Comparison of ENCODE assay signal across 1 cellular context in the genomic region with DNA sequence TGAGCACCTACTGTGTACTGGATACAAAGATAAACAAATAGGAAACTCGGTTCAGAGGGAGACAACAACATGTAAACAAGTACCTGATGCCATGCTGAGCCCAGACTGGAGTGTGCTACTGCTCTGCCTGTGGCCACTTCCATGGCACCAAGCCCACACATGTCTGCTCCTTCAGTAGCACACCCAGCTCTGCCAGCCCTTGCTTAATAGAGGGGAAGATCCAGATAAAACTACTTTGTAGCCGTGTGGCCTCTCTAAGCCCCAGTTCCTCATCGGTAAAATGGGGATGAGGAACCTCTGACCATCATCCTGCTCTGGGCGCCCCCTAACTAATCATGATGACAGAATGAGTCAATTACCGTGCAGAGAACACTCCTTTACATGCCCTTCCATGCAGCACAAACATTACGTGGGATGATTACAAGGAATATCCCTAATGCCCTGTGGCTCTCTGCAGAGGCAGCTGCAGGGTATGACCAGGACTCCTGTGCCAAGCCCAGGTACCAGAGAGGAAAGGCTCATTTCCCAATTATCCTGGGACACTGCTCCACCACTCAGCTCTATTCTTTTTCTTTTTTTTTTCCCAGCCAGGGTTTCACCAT.
TF ChIP-seq lines count a peak whose summit lies in the region.

No MANE protein-coding gene starts in this region.

TF ChIP-seq in WTC11, 78 proteins besides CTCF, POLR2A, EP300 and RAD21 (continued from another document):
- TF ChIP-seq, protein P1, sequence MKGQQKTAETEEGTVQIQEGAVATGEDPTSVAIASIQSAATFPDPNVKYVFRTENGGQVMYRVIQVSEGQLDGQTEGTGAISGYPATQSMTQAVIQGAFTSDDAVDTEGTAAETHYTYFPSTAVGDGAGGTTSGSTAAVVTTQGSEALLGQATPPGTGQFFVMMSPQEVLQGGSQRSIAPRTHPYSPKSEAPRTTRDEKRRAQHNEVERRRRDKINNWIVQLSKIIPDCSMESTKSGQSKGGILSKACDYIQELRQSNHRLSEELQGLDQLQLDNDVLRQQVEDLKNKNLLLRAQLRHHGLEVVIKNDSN (CRISPR knock-in tag; IDR thresholded peaks at IDR 0.05), result no peak
- TF ChIP-seq, protein P2, sequence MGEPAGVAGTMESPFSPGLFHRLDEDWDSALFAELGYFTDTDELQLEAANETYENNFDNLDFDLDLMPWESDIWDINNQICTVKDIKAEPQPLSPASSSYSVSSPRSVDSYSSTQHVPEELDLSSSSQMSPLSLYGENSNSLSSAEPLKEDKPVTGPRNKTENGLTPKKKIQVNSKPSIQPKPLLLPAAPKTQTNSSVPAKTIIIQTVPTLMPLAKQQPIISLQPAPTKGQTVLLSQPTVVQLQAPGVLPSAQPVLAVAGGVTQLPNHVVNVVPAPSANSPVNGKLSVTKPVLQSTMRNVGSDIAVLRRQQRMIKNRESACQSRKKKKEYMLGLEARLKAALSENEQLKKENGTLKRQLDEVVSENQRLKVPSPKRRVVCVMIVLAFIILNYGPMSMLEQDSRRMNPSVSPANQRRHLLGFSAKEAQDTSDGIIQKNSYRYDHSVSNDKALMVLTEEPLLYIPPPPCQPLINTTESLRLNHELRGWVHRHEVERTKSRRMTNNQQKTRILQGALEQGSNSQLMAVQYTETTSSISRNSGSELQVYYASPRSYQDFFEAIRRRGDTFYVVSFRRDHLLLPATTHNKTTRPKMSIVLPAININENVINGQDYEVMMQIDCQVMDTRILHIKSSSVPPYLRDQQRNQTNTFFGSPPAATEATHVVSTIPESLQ (CRISPR knock-in tag; IDR thresholded peaks at IDR 0.05), result no peak
- TF ChIP-seq JAZF1 (CRISPR knock-in tag; IDR thresholded peaks at IDR 0.05) (no peak), FOXP1 (CRISPR knock-in tag; IDR thresholded peaks at IDR 0.05; ENCODE audit: borderline replicate concordance) (no peak), GABPB1 (CRISPR knock-in tag; IDR thresholded peaks at IDR 0.05) (no peak), MYBL2 (CRISPR knock-in tag; IDR thresholded peaks at IDR 0.05) (no peak), JUN (CRISPR knock-in tag; IDR thresholded peaks at IDR 0.05) (no peak), ZNF671 (CRISPR knock-in tag; IDR thresholded peaks at IDR 0.05) (no peak)
